Comparison of ENCODE assay signal across 1 cellular context in the genomic region with DNA sequence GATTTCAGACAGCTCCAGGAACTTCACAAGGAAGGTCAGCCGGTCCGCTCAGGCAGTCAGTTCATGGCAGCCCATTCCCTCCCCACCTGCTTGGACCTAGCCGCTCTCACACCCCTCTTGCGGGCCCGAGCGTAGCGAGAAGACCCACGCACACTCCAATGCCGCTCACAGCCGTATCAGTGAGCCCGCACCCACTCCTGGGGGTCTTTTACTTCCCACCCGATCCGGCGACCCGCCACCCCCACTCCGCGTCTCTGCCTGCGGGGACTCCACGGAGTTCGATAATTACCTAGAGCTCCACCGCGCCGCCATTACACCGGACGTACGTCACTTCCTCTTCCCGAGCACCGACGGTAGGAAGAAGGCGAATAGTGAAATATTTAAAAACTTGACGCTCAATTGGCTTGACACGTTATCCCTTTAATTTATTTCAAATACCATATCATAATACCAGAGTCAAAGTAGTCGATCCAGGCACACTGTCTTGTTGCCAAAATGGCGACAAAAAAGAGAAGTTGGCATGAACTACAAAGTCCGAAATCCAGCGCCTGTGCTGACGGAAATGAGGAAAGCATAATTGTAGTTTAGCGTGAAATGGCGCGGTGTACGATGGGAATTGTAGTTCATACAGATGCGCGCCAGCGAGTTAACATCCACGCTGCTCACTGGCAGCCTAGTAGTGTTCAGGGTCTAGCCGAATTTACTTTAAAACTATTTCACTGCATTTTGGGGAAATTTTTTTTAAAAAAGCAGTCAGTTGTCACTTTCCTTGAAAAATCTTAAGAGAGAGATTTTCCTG.
TF ChIP-seq lines count a peak whose summit lies in the region.

A gene (minus strand): TSS at position 517 of the 799 bp plus-strand sequence. CDS start 13,956 bp downstream, outside the sequence.

TF ChIP-seq in K562, 482 proteins besides CTCF, POLR2A, EP300 and RAD21 (continued from another document and continues in another):
- TF ChIP-seq, protein P1, sequence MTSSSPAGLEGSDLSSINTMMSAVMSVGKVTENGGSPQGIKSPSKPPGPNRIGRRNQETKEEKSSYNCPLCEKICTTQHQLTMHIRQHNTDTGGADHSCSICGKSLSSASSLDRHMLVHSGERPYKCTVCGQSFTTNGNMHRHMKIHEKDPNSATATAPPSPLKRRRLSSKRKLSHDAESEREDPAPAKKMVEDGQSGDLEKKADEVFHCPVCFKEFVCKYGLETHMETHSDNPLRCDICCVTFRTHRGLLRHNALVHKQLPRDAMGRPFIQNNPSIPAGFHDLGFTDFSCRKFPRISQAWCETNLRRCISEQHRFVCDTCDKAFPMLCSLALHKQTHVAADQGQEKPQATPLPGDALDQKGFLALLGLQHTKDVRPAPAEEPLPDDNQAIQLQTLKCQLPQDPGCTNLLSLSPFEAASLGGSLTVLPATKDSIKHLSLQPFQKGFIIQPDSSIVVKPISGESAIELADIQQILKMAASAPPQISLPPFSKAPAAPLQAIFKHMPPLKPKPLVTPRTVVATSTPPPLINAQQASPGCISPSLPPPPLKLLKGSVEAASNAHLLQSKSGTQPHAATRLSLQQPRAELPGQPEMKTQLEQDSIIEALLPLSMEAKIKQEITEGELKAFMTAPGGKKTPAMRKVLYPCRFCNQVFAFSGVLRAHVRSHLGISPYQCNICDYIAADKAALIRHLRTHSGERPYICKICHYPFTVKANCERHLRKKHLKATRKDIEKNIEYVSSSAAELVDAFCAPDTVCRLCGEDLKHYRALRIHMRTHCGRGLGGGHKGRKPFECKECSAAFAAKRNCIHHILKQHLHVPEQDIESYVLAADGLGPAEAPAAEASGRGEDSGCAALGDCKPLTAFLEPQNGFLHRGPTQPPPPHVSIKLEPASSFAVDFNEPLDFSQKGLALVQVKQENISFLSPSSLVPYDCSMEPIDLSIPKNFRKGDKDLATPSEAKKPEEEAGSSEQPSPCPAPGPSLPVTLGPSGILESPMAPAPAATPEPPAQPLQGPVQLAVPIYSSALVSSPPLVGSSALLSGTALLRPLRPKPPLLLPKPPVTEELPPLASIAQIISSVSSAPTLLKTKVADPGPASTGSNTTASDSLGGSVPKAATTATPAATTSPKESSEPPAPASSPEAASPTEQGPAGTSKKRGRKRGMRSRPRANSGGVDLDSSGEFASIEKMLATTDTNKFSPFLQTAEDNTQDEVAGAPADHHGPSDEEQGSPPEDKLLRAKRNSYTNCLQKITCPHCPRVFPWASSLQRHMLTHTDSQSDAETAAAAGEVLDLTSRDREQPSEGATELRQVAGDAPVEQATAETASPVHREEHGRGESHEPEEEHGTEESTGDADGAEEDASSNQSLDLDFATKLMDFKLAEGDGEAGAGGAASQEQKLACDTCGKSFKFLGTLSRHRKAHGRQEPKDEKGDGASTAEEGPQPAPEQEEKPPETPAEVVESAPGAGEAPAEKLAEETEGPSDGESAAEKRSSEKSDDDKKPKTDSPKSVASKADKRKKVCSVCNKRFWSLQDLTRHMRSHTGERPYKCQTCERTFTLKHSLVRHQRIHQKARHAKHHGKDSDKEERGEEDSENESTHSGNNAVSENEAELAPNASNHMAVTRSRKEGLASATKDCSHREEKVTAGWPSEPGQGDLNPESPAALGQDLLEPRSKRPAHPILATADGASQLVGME (CRISPR knock-in tag; IDR thresholded peaks at IDR 0.05) = no peak
- peak; percentile 90 for TF ChIP-seq TAF1 (IDR thresholded peaks at IDR 0.05; ENCODE audit: control insufficient read depth, extremely low read depth, insufficient read depth, low read length, severe bottlenecking)
- TF ChIP-seq, protein P2, sequence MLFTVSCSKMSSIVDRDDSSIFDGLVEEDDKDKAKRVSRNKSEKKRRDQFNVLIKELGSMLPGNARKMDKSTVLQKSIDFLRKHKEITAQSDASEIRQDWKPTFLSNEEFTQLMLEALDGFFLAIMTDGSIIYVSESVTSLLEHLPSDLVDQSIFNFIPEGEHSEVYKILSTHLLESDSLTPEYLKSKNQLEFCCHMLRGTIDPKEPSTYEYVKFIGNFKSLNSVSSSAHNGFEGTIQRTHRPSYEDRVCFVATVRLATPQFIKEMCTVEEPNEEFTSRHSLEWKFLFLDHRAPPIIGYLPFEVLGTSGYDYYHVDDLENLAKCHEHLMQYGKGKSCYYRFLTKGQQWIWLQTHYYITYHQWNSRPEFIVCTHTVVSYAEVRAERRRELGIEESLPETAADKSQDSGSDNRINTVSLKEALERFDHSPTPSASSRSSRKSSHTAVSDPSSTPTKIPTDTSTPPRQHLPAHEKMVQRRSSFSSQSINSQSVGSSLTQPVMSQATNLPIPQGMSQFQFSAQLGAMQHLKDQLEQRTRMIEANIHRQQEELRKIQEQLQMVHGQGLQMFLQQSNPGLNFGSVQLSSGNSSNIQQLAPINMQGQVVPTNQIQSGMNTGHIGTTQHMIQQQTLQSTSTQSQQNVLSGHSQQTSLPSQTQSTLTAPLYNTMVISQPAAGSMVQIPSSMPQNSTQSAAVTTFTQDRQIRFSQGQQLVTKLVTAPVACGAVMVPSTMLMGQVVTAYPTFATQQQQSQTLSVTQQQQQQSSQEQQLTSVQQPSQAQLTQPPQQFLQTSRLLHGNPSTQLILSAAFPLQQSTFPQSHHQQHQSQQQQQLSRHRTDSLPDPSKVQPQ (CRISPR knock-in tag; IDR thresholded peaks at IDR 0.05; ENCODE audit: borderline replicate concordance) = no peak
- no peak for TF ChIP-seq ZNF778 (CRISPR knock-in tag; IDR thresholded peaks at IDR 0.05)
- no peak for TF ChIP-seq ZKSCAN1 (IDR thresholded peaks at IDR 0.05; ENCODE audit: low read depth, low read length)
- TF ChIP-seq RBM22 (IDR thresholded peaks at IDR 0.05; ENCODE audit: low read depth, low read length, poor library complexity, severe bottlenecking) = no peak
- TF ChIP-seq, protein P3, sequence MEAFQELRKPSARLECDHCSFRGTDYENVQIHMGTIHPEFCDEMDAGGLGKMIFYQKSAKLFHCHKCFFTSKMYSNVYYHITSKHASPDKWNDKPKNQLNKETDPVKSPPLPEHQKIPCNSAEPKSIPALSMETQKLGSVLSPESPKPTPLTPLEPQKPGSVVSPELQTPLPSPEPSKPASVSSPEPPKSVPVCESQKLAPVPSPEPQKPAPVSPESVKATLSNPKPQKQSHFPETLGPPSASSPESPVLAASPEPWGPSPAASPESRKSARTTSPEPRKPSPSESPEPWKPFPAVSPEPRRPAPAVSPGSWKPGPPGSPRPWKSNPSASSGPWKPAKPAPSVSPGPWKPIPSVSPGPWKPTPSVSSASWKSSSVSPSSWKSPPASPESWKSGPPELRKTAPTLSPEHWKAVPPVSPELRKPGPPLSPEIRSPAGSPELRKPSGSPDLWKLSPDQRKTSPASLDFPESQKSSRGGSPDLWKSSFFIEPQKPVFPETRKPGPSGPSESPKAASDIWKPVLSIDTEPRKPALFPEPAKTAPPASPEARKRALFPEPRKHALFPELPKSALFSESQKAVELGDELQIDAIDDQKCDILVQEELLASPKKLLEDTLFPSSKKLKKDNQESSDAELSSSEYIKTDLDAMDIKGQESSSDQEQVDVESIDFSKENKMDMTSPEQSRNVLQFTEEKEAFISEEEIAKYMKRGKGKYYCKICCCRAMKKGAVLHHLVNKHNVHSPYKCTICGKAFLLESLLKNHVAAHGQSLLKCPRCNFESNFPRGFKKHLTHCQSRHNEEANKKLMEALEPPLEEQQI (IDR thresholded peaks at IDR 0.05) = no peak
- TF ChIP-seq, protein P4, sequence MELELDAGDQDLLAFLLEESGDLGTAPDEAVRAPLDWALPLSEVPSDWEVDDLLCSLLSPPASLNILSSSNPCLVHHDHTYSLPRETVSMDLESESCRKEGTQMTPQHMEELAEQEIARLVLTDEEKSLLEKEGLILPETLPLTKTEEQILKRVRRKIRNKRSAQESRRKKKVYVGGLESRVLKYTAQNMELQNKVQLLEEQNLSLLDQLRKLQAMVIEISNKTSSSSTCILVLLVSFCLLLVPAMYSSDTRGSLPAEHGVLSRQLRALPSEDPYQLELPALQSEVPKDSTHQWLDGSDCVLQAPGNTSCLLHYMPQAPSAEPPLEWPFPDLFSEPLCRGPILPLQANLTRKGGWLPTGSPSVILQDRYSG (tag; conservative IDR thresholded peaks at IDR 0.05; ENCODE audit: low read depth) = peak; percentile 80
- no peak for TF ChIP-seq HOXB6 (CRISPR knock-in tag; IDR thresholded peaks at IDR 0.05; ENCODE audit: borderline replicate concordance)
- TF ChIP-seq, protein P5, sequence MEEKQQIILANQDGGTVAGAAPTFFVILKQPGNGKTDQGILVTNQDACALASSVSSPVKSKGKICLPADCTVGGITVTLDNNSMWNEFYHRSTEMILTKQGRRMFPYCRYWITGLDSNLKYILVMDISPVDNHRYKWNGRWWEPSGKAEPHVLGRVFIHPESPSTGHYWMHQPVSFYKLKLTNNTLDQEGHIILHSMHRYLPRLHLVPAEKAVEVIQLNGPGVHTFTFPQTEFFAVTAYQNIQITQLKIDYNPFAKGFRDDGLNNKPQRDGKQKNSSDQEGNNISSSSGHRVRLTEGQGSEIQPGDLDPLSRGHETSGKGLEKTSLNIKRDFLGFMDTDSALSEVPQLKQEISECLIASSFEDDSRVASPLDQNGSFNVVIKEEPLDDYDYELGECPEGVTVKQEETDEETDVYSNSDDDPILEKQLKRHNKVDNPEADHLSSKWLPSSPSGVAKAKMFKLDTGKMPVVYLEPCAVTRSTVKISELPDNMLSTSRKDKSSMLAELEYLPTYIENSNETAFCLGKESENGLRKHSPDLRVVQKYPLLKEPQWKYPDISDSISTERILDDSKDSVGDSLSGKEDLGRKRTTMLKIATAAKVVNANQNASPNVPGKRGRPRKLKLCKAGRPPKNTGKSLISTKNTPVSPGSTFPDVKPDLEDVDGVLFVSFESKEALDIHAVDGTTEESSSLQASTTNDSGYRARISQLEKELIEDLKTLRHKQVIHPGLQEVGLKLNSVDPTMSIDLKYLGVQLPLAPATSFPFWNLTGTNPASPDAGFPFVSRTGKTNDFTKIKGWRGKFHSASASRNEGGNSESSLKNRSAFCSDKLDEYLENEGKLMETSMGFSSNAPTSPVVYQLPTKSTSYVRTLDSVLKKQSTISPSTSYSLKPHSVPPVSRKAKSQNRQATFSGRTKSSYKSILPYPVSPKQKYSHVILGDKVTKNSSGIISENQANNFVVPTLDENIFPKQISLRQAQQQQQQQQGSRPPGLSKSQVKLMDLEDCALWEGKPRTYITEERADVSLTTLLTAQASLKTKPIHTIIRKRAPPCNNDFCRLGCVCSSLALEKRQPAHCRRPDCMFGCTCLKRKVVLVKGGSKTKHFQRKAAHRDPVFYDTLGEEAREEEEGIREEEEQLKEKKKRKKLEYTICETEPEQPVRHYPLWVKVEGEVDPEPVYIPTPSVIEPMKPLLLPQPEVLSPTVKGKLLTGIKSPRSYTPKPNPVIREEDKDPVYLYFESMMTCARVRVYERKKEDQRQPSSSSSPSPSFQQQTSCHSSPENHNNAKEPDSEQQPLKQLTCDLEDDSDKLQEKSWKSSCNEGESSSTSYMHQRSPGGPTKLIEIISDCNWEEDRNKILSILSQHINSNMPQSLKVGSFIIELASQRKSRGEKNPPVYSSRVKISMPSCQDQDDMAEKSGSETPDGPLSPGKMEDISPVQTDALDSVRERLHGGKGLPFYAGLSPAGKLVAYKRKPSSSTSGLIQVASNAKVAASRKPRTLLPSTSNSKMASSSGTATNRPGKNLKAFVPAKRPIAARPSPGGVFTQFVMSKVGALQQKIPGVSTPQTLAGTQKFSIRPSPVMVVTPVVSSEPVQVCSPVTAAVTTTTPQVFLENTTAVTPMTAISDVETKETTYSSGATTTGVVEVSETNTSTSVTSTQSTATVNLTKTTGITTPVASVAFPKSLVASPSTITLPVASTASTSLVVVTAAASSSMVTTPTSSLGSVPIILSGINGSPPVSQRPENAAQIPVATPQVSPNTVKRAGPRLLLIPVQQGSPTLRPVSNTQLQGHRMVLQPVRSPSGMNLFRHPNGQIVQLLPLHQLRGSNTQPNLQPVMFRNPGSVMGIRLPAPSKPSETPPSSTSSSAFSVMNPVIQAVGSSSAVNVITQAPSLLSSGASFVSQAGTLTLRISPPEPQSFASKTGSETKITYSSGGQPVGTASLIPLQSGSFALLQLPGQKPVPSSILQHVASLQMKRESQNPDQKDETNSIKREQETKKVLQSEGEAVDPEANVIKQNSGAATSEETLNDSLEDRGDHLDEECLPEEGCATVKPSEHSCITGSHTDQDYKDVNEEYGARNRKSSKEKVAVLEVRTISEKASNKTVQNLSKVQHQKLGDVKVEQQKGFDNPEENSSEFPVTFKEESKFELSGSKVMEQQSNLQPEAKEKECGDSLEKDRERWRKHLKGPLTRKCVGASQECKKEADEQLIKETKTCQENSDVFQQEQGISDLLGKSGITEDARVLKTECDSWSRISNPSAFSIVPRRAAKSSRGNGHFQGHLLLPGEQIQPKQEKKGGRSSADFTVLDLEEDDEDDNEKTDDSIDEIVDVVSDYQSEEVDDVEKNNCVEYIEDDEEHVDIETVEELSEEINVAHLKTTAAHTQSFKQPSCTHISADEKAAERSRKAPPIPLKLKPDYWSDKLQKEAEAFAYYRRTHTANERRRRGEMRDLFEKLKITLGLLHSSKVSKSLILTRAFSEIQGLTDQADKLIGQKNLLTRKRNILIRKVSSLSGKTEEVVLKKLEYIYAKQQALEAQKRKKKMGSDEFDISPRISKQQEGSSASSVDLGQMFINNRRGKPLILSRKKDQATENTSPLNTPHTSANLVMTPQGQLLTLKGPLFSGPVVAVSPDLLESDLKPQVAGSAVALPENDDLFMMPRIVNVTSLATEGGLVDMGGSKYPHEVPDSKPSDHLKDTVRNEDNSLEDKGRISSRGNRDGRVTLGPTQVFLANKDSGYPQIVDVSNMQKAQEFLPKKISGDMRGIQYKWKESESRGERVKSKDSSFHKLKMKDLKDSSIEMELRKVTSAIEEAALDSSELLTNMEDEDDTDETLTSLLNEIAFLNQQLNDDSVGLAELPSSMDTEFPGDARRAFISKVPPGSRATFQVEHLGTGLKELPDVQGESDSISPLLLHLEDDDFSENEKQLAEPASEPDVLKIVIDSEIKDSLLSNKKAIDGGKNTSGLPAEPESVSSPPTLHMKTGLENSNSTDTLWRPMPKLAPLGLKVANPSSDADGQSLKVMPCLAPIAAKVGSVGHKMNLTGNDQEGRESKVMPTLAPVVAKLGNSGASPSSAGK (IDR thresholded peaks at IDR 0.05) = no peak; the same call in 1 of the 2 replicates
- TF ChIP-seq SMARCA5 (IDR thresholded peaks at IDR 0.05) = no peak
- TF ChIP-seq, protein P6, sequence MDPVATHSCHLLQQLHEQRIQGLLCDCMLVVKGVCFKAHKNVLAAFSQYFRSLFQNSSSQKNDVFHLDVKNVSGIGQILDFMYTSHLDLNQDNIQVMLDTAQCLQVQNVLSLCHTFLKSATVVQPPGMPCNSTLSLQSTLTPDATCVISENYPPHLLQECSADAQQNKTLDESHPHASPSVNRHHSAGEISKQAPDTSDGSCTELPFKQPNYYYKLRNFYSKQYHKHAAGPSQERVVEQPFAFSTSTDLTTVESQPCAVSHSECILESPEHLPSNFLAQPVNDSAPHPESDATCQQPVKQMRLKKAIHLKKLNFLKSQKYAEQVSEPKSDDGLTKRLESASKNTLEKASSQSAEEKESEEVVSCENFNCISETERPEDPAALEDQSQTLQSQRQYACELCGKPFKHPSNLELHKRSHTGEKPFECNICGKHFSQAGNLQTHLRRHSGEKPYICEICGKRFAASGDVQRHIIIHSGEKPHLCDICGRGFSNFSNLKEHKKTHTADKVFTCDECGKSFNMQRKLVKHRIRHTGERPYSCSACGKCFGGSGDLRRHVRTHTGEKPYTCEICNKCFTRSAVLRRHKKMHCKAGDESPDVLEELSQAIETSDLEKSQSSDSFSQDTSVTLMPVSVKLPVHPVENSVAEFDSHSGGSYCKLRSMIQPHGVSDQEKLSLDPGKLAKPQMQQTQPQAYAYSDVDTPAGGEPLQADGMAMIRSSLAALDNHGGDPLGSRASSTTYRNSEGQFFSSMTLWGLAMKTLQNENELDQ (CRISPR knock-in tag; IDR thresholded peaks at IDR 0.05; ENCODE audit: borderline replicate concordance) = no peak
